28 cellular contexts compared by ENCODE assay signal in genomic region chr17:46888727-46889126, GRCh38. TPM values are rescaled to one million over a fixed set of nuclear protein-coding genes. Genes with fewer than 3 reads are reported as not detected.
A peak's percentile ranks its signal among the peaks of the same experiment; 100 is the strongest.
DNase-seq lines count a peak whose midpoint lies in the region; ATAC-seq, FAIRE-seq and TF ChIP-seq lines count a peak whose summit lies in the region.
"Had no signal": no experiment of that assay in that cellular context is flagged by ENCODE, and none has a peak within 500 bp of the region (broad histone marks: within the 10 kb centered on the region; RNA-seq: fewer than 3 reads in every experiment).

No MANE protein-coding gene starts in this region.

- no peak for TF ChIP-seq RAD21 in SK-N-SH (IDR thresholded peaks at IDR 0.05; ENCODE audit: low read length)
- no peak for TF ChIP-seq RAD21 in A549 (conservative IDR thresholded peaks at IDR 0.05 in 1 of 2, IDR thresholded peaks at IDR 0.05 in 1 of 2)
- TF ChIP-seq RAD21 in H1 (IDR thresholded peaks at IDR 0.05 in 1 of 2, conservative IDR thresholded peaks at IDR 0.05 in 1 of 2; ENCODE audit: low read depth in 2 of 2, low read length in 2 of 2): no peak

- H3K4me1 ChIP-seq in SK-N-SH (ENCODE audit: control insufficient read depth in 1 of 2, insufficient read depth in 2 of 2, low read depth in 1 of 2, low read length in 1 of 2) (no peaks in the 10 kb centered on the region), A549 (no peaks in the 10 kb centered on the region), H1 (replicated peaks in 1 of 4; ENCODE audit: control insufficient read depth in 3 of 4, insufficient read depth in 4 of 4, low read length in 3 of 4) (no peaks in the 10 kb centered on the region; a peak in 2 of 7 replicates)
- H3K4me1 ChIP-seq: BE2C had no signal

- TF ChIP-seq EP300 in SK-N-SH (IDR thresholded peaks at IDR 0.05; ENCODE audit: borderline replicate concordance in 1 of 2, low read depth in 1 of 2, low read length in 1 of 2) (no peak), A549 (IDR thresholded peaks at IDR 0.05) (no peak), H1 (IDR thresholded peaks at IDR 0.05; ENCODE audit: borderline replicate concordance in 1 of 2, low read depth in 2 of 2, low read length in 2 of 2) (no peak)

- H3K23ac ChIP-seq in H1 (ENCODE audit: insufficient read length): no peak overlapping the region

- no peak overlapping the region for H3K14ac ChIP-seq in H1 (ENCODE audit: insufficient read length)

- no peak for TF ChIP-seq POLR2A in A549 (IDR thresholded peaks at IDR 0.05; ENCODE audit: low read length)
- TF ChIP-seq POLR2A in H1 (IDR thresholded peaks at IDR 0.05; ENCODE audit: control extremely low read depth in 1 of 2, low read depth in 2 of 2, low read length in 2 of 2): no peak

- FAIRE-seq in A549 (lab: Jason Lieb, UNC) (no peak), H1 (lab: Jason Lieb, UNC) (no peak)
- FAIRE-seq: GM12878, GM12892, GM18507 had no signal

- CTCF ChIA-PET in SK-N-SH (lab: Yijun Ruan, JAX) (interaction anchor here (1.4 to 7.1 kb wide), 4 partner anchors 46 to 54 kb away, joined by 3 to 34 read pairs (median 6); no protein-coding TSS in a partner anchor), A549 (lab: Yijun Ruan, JAX) (interaction anchor here (1.0 to 1.7 kb wide), 4 partner anchors 12 to 46 kb away, joined by 3 to 5 read pairs (median 4); no protein-coding TSS in a partner anchor), H1 (lab: Charles Lee; ENCODE audit: partially characterized antibody) (interaction anchor here (1.2 to 3.3 kb wide), 5 partner anchors 11 to 53 kb away, joined by 3 to 28 read pairs (median 8); no protein-coding TSS in a partner anchor)

- no peaks in the 10 kb centered on the region for H3K79me2 ChIP-seq in SK-N-SH (ENCODE audit: insufficient read depth)
- no peaks in the 10 kb centered on the region for H3K79me2 ChIP-seq in H1 (ENCODE audit: control insufficient read depth in 1 of 2, insufficient read depth in 2 of 2, low read length in 2 of 2)

- H3K56ac ChIP-seq in H1 (replicated peaks; ENCODE audit: insufficient read length, low read depth, low read length): no peak overlapping the region

- H2BK12ac ChIP-seq in H1 (ENCODE audit: low read depth, low read length): no peak overlapping the region

- no peaks in the 10 kb centered on the region for H3F3A ChIP-seq in SK-N-SH (replicated peaks; ENCODE audit: insufficient read depth)

- no peaks in the 10 kb centered on the region for H3K9me2 ChIP-seq in SK-N-SH

- H3K36me3 ChIP-seq in SK-N-SH (replicated peaks in 1 of 2; ENCODE audit: control insufficient read depth in 1 of 2, insufficient read depth in 2 of 2, low read length in 1 of 2): no peaks in the 10 kb centered on the region
- no peaks in the 10 kb centered on the region for H3K36me3 ChIP-seq in H1 (ENCODE audit: control insufficient read depth in 2 of 4, insufficient read depth in 4 of 4, low read length in 3 of 4)
- H3K36me3 ChIP-seq: BE2C, BLaER1 had no signal

- H4K5ac ChIP-seq in H1 (ENCODE audit: insufficient read length, low read depth, low read length): no peak overlapping the region

- H3K4me2 ChIP-seq in SK-N-SH: no peak overlapping the region
- no peak overlapping the region for H3K4me2 ChIP-seq in A549
- H3K4me2 ChIP-seq in H1 (ENCODE audit: insufficient read depth in 1 of 2, low read depth in 2 of 2, low read length in 2 of 2): no peak overlapping the region
- H3K4me2 ChIP-seq: BLaER1 had no signal

- DNase-seq in SK-N-SH: no peak
- no peak for DNase-seq in A549 (ENCODE audit: low read depth in 1 of 2, low spot score in 1 of 2)
- no peak for DNase-seq in H1 (ENCODE audit: low read depth in 1 of 2, low spot score in 2 of 2)
- no peak for DNase-seq in T-helper 2 cell
- DNase-seq: ACHN; BE2C; C1 segment of cervical spinal cord; CD4-positive, alpha-beta memory T cell; CD4-positive, CD25-positive, alpha-beta regulatory T cell; CD8-positive, alpha-beta memory T cell; COR-L47; DMS 273 treated with DMSO at 0.1 percent for 48 hours; DMS153; DMS53; DMS79; DND-41; EL; GDM1 had no signal

- H3K9me3 ChIP-seq in SK-N-SH: no peaks in the 10 kb centered on the region
- H3K9me3 ChIP-seq in A549: no peaks in the 10 kb centered on the region
- no peaks in the 10 kb centered on the region for H3K9me3 ChIP-seq in H1 (ENCODE audit: insufficient read depth in 2 of 2, low read depth in 1 of 2, low read length in 1 of 2)
- H3K9me3 ChIP-seq: BE2C, BLaER1 had no signal

- H2BK20ac ChIP-seq in H1 (ENCODE audit: low read length): no peak overlapping the region

- no peak for TF ChIP-seq CTCF in SK-N-SH (IDR thresholded peaks at IDR 0.05)
- no peak for TF ChIP-seq CTCF in A549 (IDR thresholded peaks at IDR 0.05)
- no peak for TF ChIP-seq CTCF in H1 (IDR thresholded peaks at IDR 0.05; ENCODE audit: control extremely low read depth in 1 of 3, insufficient read depth in 1 of 3, low read depth in 1 of 3, low read length in 3 of 3)

- POLR2A ChIA-PET in SK-N-SH (lab: Yijun Ruan, JAX): no interaction called here
- POLR2A ChIA-PET in A549 (lab: Yijun Ruan, JAX): no interaction called here
- POLR2A ChIA-PET in H1 (lab: Charles Lee; ENCODE audit: partially characterized antibody): no interaction called here

- no peak overlapping the region for H4K8ac ChIP-seq in H1 (ENCODE audit: extremely low read depth, insufficient read depth, low read length)

- H2BK120ac ChIP-seq in H1 (replicated peaks; ENCODE audit: low read depth, low read length): no peak overlapping the region

- no peaks in the 10 kb centered on the region for H3K79me1 ChIP-seq in H1 (ENCODE audit: low read depth, low read length)

- H3K23me2 ChIP-seq in H1 (ENCODE audit: low read depth, low read length): no peaks in the 10 kb centered on the region

- no peak overlapping the region for H2BK5ac ChIP-seq in H1 (ENCODE audit: low read depth, low read length)

- no peak overlapping the region for H3K9ac ChIP-seq in SK-N-SH
- no peak overlapping the region for H3K9ac ChIP-seq in H1 (replicated peaks in 1 of 4; ENCODE audit: extremely low read depth in 1 of 4, low read depth in 3 of 4, low read length in 3 of 4)
- H3K9ac ChIP-seq: BLaER1 had no signal

- H4K91ac ChIP-seq in H1 (replicated peaks; ENCODE audit: insufficient read length, low read length): no peak overlapping the region

- no peak overlapping the region for H2AFZ ChIP-seq in SK-N-SH (ENCODE audit: low read depth)
- no peak overlapping the region for H2AFZ ChIP-seq in H1 (ENCODE audit: low read length)

- H3K27ac ChIP-seq in SK-N-SH (ENCODE audit: low read depth in 2 of 2, low read length in 1 of 2) (no peak overlapping the region), A549 (no peak overlapping the region), H1 (ENCODE audit: low read depth, low read length) (no peak overlapping the region)
- H3K27ac ChIP-seq: 22Rv1, BLaER1 had no signal

- H3K4me3 ChIP-seq in SK-N-SH (ENCODE audit: low read depth in 2 of 2, low read length in 1 of 2) (no peak overlapping the region), A549 (no peak overlapping the region), H1 (ENCODE audit: extremely low read depth in 1 of 4, insufficient read depth in 2 of 4, low read depth in 3 of 4, low read length in 4 of 4) (no peak overlapping the region)
- H3K4me3 ChIP-seq: BLaER1, GM12878 had no signal

- H4K20me1 ChIP-seq in SK-N-SH (ENCODE audit: insufficient read depth) (no peaks in the 10 kb centered on the region), H1 (replicated peaks in 1 of 2; ENCODE audit: control insufficient read depth in 1 of 2, insufficient read depth in 2 of 2, low read length in 2 of 2) (no peaks in the 10 kb centered on the region)
- H4K20me1 ChIP-seq: BLaER1 had no signal

- H2AK5ac ChIP-seq in H1 (ENCODE audit: low read depth, low read length): 0 out of 2 replicates have a peak overlapping the region, but pooled peaks have one; percentile 40

- H3K18ac ChIP-seq in H1 (ENCODE audit: extremely low read depth, low read length): no peak overlapping the region

- peaks cover 41% of the 10 kb centered on the region; the same call in 1 of the 2 replicates for H3K27me3 ChIP-seq in SK-N-SH (ENCODE audit: insufficient read depth)
- no peaks in the 10 kb centered on the region for H3K27me3 ChIP-seq in H1 (replicated peaks in 1 of 4; ENCODE audit: control insufficient read depth in 3 of 4, extremely low read depth in 1 of 4, insufficient read depth in 3 of 4, low read length in 3 of 4)
- H3K27me3 ChIP-seq: BLaER1 had no signal

- WGBS in SK-N-SH (ENCODE audit: low lambda C conversion rate): 82% methylated on average over 1 of the region's 1 CpG
- 33% methylated on average over 1 of the region's 1 CpG for WGBS in A549 (ENCODE audit: missing lambda C conversion rate)
- 91% methylated on average over 1 of the region's 1 CpG; no CpG with 5 or more reads in 1 of the 2 experiments for WGBS in H1 (ENCODE audit: extremely low coverage in 1 of 2, insufficient coverage in 1 of 2, insufficient read length in 1 of 2, insufficient replicate concordance in 2 of 2, low coverage in 1 of 2, low lambda C conversion rate in 2 of 2, missing lambda C conversion rate in 1 of 2), 2 experiments

- H2BK15ac ChIP-seq in H1 (ENCODE audit: low read length): no peak overlapping the region

- peak; percentile 19; the same call in 2 of the 3 replicates for ATAC-seq in SK-N-SH treated with all-trans-retinoic acid at 6 μM for 48 hours
- ATAC-seq in A549: peak; percentile 10 to 23; a peak in 3 of 6 replicates
- ATAC-seq: GM12878 had no signal

- H3K4ac ChIP-seq in H1 (replicated peaks; ENCODE audit: insufficient read length, low read depth, low read length): no peak overlapping the region

RNA-seq across cellular contexts. Expression of gene GOSR2, which starts 34.2 kb away (rescaled TPM):
- polyA plus RNA-seq in SK-N-SH (2012; rRNA removed): 74.2 and 105 TPM in 2 replicates
- polyA plus RNA-seq in SK-N-SH (2012; cell fraction: cytosol; rRNA removed): 76.2 and 84.0 TPM in 2 replicates
- 112 and 147 TPM in 2 replicates for polyA plus RNA-seq in SK-N-SH (2012; cell fraction: nucleus; rRNA removed)
- polyA plus RNA-seq in A549 (2011; rRNA removed): 68.3 and 71.2 TPM in 2 replicates
- polyA plus RNA-seq in A549 (2012; cell fraction: cytosol; rRNA removed): 38.4 and 41.0 TPM in 2 replicates
- polyA plus RNA-seq in A549 (2012; cell fraction: nucleus; rRNA removed): 31.9 and 43.3 TPM in 2 replicates
- polyA plus RNA-seq in A549 (2017; fragmentation: RNase III; extraction: RNeasy Plus Mini Kit Qiagen cat#74134 plus additional on column Dnase treatment): 36.9 to 39.2 TPM (median 37.6 TPM) in 3 replicates
- 85.9 and 103 TPM in 2 replicates for polyA minus RNA-seq in A549 (2011; rRNA and poly(A)+ RNA removed)
- 31.7 and 36.2 TPM in 2 replicates for total RNA-seq in H1 (2021; fragmentation: NEBNext Ultra II Directional; extraction: Animal tissue kit (Norgen Biotek cat#: 25700))
- 25.8 and 28.2 TPM in 2 replicates for polyA plus RNA-seq in H1 (2011; rRNA removed)
- polyA plus RNA-seq in H1 (2011; cell fraction: cytosol; rRNA removed): 33.5 TPM
- 34.8 TPM for polyA plus RNA-seq in H1 (2011; cell fraction: nucleus; rRNA removed)
- polyA plus RNA-seq in H1 (2012, experiment 1 of 2): 25.9 to 27.6 TPM (median 26.6 TPM) in 4 replicates
- polyA plus RNA-seq in H1 (2012, experiment 2 of 2): 13.7 TPM
- polyA plus RNA-seq in H1 (2013, experiment 1 of 2): 19.4 TPM
- polyA plus RNA-seq in H1 (2013, experiment 2 of 2): 19.0 TPM
- polyA minus RNA-seq in H1 (2011; rRNA and poly(A)+ RNA removed): 57.6 and 66.2 TPM in 2 replicates
- polyA minus RNA-seq in H1 (2011; cell fraction: cytosol; rRNA and poly(A)+ RNA removed): 22.8 TPM
- 73.5 TPM for polyA minus RNA-seq in H1 (2011; cell fraction: nucleus; rRNA and poly(A)+ RNA removed)

RNA-seq across cellular contexts. Expression of gene WNT9B, which starts 37.3 kb away (rescaled TPM):
- polyA plus RNA-seq in SK-N-SH (2012; rRNA removed) (not detected in 2 replicates), A549 (2011; rRNA removed) (0.05 and 0.22 TPM in 2 replicates), A549 (2017; fragmentation: RNase III; extraction: RNeasy Plus Mini Kit Qiagen cat#74134 plus additional on column Dnase treatment) (0.05 to 0.17 TPM (median 0.07 TPM) in 3 replicates), H1 (2011; rRNA removed) (0.21 and 0.35 TPM in 2 replicates)
- not detected in 2 replicates for polyA plus RNA-seq in SK-N-SH (2012; cell fraction: cytosol; rRNA removed)
- polyA plus RNA-seq in SK-N-SH (2012; cell fraction: nucleus; rRNA removed): not detected in 2 replicates
- polyA plus RNA-seq in A549 (2012; cell fraction: cytosol; rRNA removed): 0.01 TPM in 1 of 2 replicates, not detected in the other
- 0.05 TPM in 1 of 2 replicates, not detected in the other for polyA plus RNA-seq in A549 (2012; cell fraction: nucleus; rRNA removed)
- 0.50 TPM in 1 of 2 replicates, not detected in the other for polyA minus RNA-seq in A549 (2011; rRNA and poly(A)+ RNA removed)
- not detected in 2 replicates for total RNA-seq in H1 (2021; fragmentation: NEBNext Ultra II Directional; extraction: Animal tissue kit (Norgen Biotek cat#: 25700))
- polyA plus RNA-seq in H1 (2011; cell fraction: cytosol; rRNA removed): 0.09 TPM
- polyA plus RNA-seq in H1 (2011; cell fraction: nucleus; rRNA removed): 0.10 TPM
- 0.13 to 0.15 TPM in 2 of 4 replicates, not detected in the others for polyA plus RNA-seq in H1 (2012, experiment 1 of 2)
- polyA plus RNA-seq in H1 (2012, experiment 2 of 2): not detected
- 0.16 TPM for polyA plus RNA-seq in H1 (2013, experiment 1 of 2)
- polyA plus RNA-seq in H1 (2013, experiment 2 of 2): 0.11 TPM
- 0.12 and 0.47 TPM in 2 replicates for polyA minus RNA-seq in H1 (2011; rRNA and poly(A)+ RNA removed)
- polyA minus RNA-seq in H1 (2011; cell fraction: cytosol; rRNA and poly(A)+ RNA removed): not detected
- not detected for polyA minus RNA-seq in H1 (2011; cell fraction: nucleus; rRNA and poly(A)+ RNA removed)
- total RNA-seq: A172; A673; CD4-positive, alpha-beta memory T cell; CD4-positive, CD25-positive, alpha-beta regulatory T cell; CD8-positive, alpha-beta memory T cell; G401; GM12878 had no signal
- polyA plus RNA-seq: AG04450; CD4-positive, alpha-beta memory T cell; CD4-positive, CD25-positive, alpha-beta regulatory T cell; CD8-positive, alpha-beta memory T cell; GM12878 had no signal
